18 cellular contexts compared by ENCODE assay signal in genomic region chr12:50050119-50050385, GRCh38. TPM values are rescaled to one million over a fixed set of nuclear protein-coding genes. Genes with fewer than 3 reads are reported as not detected.
DNase-seq lines count a peak whose midpoint lies in the region; ATAC-seq, FAIRE-seq and TF ChIP-seq lines count a peak whose summit lies in the region.
"Had no signal": no experiment of that assay in that cellular context is flagged by ENCODE, and none has a peak within 500 bp of the region (broad histone marks: within the 10 kb centered on the region; RNA-seq: fewer than 3 reads in every experiment).

No MANE protein-coding gene starts in this region.

- no peaks in the 10 kb centered on the region for H3K36me3 ChIP-seq in heart left ventricle
- no peaks in the 10 kb centered on the region for H3K36me3 ChIP-seq in right atrium auricular region
- no peaks in the 10 kb centered on the region for H3K36me3 ChIP-seq in H1 (ENCODE audit: control insufficient read depth in 2 of 4, insufficient read depth in 4 of 4, low read length in 3 of 4)
- no peaks in the 10 kb centered on the region for H3K36me3 ChIP-seq in mesendoderm (ENCODE audit: control insufficient read depth, insufficient read depth, low read length)
- H3K36me3 ChIP-seq: SJSA1 had no signal

- H3K56ac ChIP-seq in H1 (replicated peaks; ENCODE audit: insufficient read length, low read depth, low read length) (no peak overlapping the region), mesendoderm (ENCODE audit: low read length) (peak overlapping the region; percentile 87)

- WGBS in heart left ventricle, 4 donors = 75 to 85% (median 80%) methylated on average over 3 of the region's 3 CpGs
- WGBS in H1 (ENCODE audit: extremely low coverage in 1 of 2, insufficient coverage in 1 of 2, insufficient read length in 1 of 2, insufficient replicate concordance in 2 of 2, low coverage in 1 of 2, low lambda C conversion rate in 2 of 2, missing lambda C conversion rate in 1 of 2), 2 experiments = 87% methylated on average over 3 of the region's 3 CpGs; no CpG with 5 or more reads in 1 of the 2 experiments
- no CpG with 5 or more reads among the region's 3 CpGs for WGBS in mesendoderm (ENCODE audit: extremely low coverage, insufficient coverage, low lambda C conversion rate)

- H3K27ac ChIP-seq in heart left ventricle = no peak overlapping the region
- H3K27ac ChIP-seq in right atrium auricular region = peak overlapping the region in 1 of 2 donors; percentile 17
- H3K27ac ChIP-seq in H1 (ENCODE audit: low read depth, low read length) = no peak overlapping the region
- H3K27ac ChIP-seq in mesendoderm (ENCODE audit: low read depth, low read length) = no peak overlapping the region
- H3K27ac ChIP-seq: A549, SJSA1 had no signal

- peaks cover 52% of the 10 kb centered on the region for H3K27me3 Mint-ChIP-seq in type B pancreatic cell

- no peaks in the 10 kb centered on the region for H4K20me1 ChIP-seq in H1 (replicated peaks in 1 of 2; ENCODE audit: control insufficient read depth in 1 of 2, insufficient read depth in 2 of 2, low read length in 2 of 2)

- POLR2A ChIA-PET in H1 (lab: Charles Lee; ENCODE audit: partially characterized antibody) = interaction anchor here (0.6 to 1.5 kb wide), 5 partner anchors 10 to 272 kb away, joined by 3 to 5 read pairs (median 3); partner anchors contain the start of genes RACGAP1 and SMARCD1

- CTCF ChIA-PET in H1 (lab: Charles Lee; ENCODE audit: partially characterized antibody) = interaction anchor here (0.6 to 10.7 kb wide), 11 partner anchors 12 to 877 kb away, joined by 3 to 257 read pairs (median 3); no protein-coding TSS in a partner anchor

- no peaks in the 10 kb centered on the region for H3K79me2 ChIP-seq in H1 (ENCODE audit: control insufficient read depth in 1 of 2, insufficient read depth in 2 of 2, low read length in 2 of 2)
- no peaks in the 10 kb centered on the region for H3K79me2 ChIP-seq in mesendoderm (ENCODE audit: control insufficient read depth, insufficient read depth, low read length)

- DNase-seq in heart left ventricle = no peak
- DNase-seq in right atrium auricular region (ENCODE audit: low spot score) = no peak
- DNase-seq in H1 (ENCODE audit: low read depth in 1 of 2, low spot score in 2 of 2) = no peak
- no peak for DNase-seq in mesendoderm
- no peak for DNase-seq in type B pancreatic cell (ENCODE audit: extremely low spot score, unreplicated experiment)
- no peak for DNase-seq in amniotic stem cell (lab: John Stamatoyannopoulos, UW)
- DNase-seq in effector CD4-positive, alpha-beta T cell = no peak
- DNase-seq: activated CD4-positive, alpha-beta memory T cell treated with anti-CD3 and anti-CD28 coated beads for 36 hours; NCI-H1048; NK-92 treated with Interleukin-12 subunit alpha and Interleukin-12 subunit beta, amount 100 ng/mL, for 24 hours; stimulated activated CD4-positive, alpha-beta T cell treated with anti-CD3 and anti-CD28 coated beads, Interleukin-4, amount 100 ng/mL, for 1 hour had no signal

- H2BK20ac ChIP-seq in H1 (ENCODE audit: low read length) = no peak overlapping the region

- no peak for TF ChIP-seq POLR2A in heart left ventricle (IDR thresholded peaks at IDR 0.05)
- TF ChIP-seq POLR2A in H1 (IDR thresholded peaks at IDR 0.05; ENCODE audit: control extremely low read depth in 1 of 2, low read depth in 2 of 2, low read length in 2 of 2) = no peak

- TF ChIP-seq EP300 in H1 (IDR thresholded peaks at IDR 0.05; ENCODE audit: borderline replicate concordance in 1 of 2, low read depth in 2 of 2, low read length in 2 of 2) = no peak

- H3K23ac ChIP-seq in H1 (ENCODE audit: insufficient read length) (no peak overlapping the region), mesendoderm (ENCODE audit: low read length) (peak overlapping the region; percentile 9)

- peak overlapping the region; percentile 75; the same call in 1 of the 2 replicates for H2BK12ac ChIP-seq in H1 (ENCODE audit: low read depth, low read length)

- no peak overlapping the region for H3K9ac ChIP-seq in H1 (replicated peaks in 1 of 4; ENCODE audit: extremely low read depth in 1 of 4, low read depth in 3 of 4, low read length in 3 of 4)
- H3K9ac ChIP-seq in mesendoderm (ENCODE audit: low read length) = peak overlapping the region; percentile 63

- H3K4me2 ChIP-seq in H1 (ENCODE audit: insufficient read depth in 1 of 2, low read depth in 2 of 2, low read length in 2 of 2) (peak overlapping the region; percentile 62 to 85), mesendoderm (ENCODE audit: low read length) (no peak overlapping the region)
- H3K4me2 ChIP-seq: A549 had no signal

- TF ChIP-seq CTCF in heart left ventricle (IDR thresholded peaks at IDR 0.05) = no peak
- TF ChIP-seq CTCF in right atrium auricular region (IDR thresholded peaks at IDR 0.05) = no peak
- TF ChIP-seq CTCF in H1 (IDR thresholded peaks at IDR 0.05; ENCODE audit: control extremely low read depth in 1 of 3, insufficient read depth in 1 of 3, low read depth in 1 of 3, low read length in 3 of 3) = no peak
- no peak for TF ChIP-seq CTCF in type B pancreatic cell (conservative IDR thresholded peaks at IDR 0.05)

- peak overlapping the region in 7 of 12 donors; percentile 29 to 47 (median 40) for H3K4me3 ChIP-seq in heart left ventricle
- H3K4me3 ChIP-seq in right atrium auricular region = peak overlapping the region in 1 of 2 donors; percentile 45
- peak overlapping the region in 3 of 4 experiments; percentile 14 to 55 (median 26); a peak in 4 of 8 replicates for H3K4me3 ChIP-seq in H1 (ENCODE audit: extremely low read depth in 1 of 4, insufficient read depth in 2 of 4, low read depth in 3 of 4, low read length in 4 of 4)
- no peak overlapping the region for H3K4me3 ChIP-seq in mesendoderm (ENCODE audit: low read length)
- H3K4me3 ChIP-seq: A549, SJSA1 had no signal

- no peak for FAIRE-seq in H1 (lab: Jason Lieb, UNC)
- FAIRE-seq: A549, G401.6, urothelium cell line had no signal

- no peaks in the 10 kb centered on the region for H3K36me3 Mint-ChIP-seq in type B pancreatic cell
- H3K36me3 Mint-ChIP-seq: activated CD4-positive, alpha-beta memory T cell treated with anti-CD3 and anti-CD28 coated beads for 36 hours had no signal

- peaks cover 0 to 6% (median 0%) of the 10 kb centered on the region in 9 donors for H3K27me3 ChIP-seq in heart left ventricle
- H3K27me3 ChIP-seq in right atrium auricular region = no peaks in the 10 kb centered on the region
- peaks cover 21 to 54% (median 43%) of the 10 kb centered on the region in 4 experiments for H3K27me3 ChIP-seq in H1 (replicated peaks in 1 of 4; ENCODE audit: control insufficient read depth in 3 of 4, extremely low read depth in 1 of 4, insufficient read depth in 3 of 4, low read length in 3 of 4)
- no peaks in the 10 kb centered on the region for H3K27me3 ChIP-seq in mesendoderm (ENCODE audit: insufficient read depth, low read length, poor library complexity)

- no peaks in the 10 kb centered on the region for H3K9me3 Mint-ChIP-seq in type B pancreatic cell
- H3K9me3 Mint-ChIP-seq: activated CD4-positive, alpha-beta memory T cell treated with anti-CD3 and anti-CD28 coated beads for 36 hours; activated T-helper 17 cell treated with anti-CD3 and anti-CD28 coated beads, Interleukin-2, amount 50 U/mL, for 72 hours had no signal

- no peak overlapping the region for H3K27ac Mint-ChIP-seq in type B pancreatic cell
- H3K27ac Mint-ChIP-seq: activated CD4-positive, alpha-beta memory T cell treated with anti-CD3 and anti-CD28 coated beads for 36 hours; activated T-helper 17 cell treated with anti-CD3 and anti-CD28 coated beads, Interleukin-2, amount 50 U/mL, for 72 hours had no signal

- H2AFZ ChIP-seq in H1 (ENCODE audit: low read length) = peak overlapping the region; percentile 9; the same call in 1 of the 2 replicates

- H2AK5ac ChIP-seq in H1 (ENCODE audit: low read depth, low read length) = no peak overlapping the region
- peak overlapping the region; percentile 43 for H2AK5ac ChIP-seq in mesendoderm (ENCODE audit: low read length)

- 0 out of 2 replicates have a peak overlapping the region, but pooled peaks have one; percentile 44 for H2BK5ac ChIP-seq in H1 (ENCODE audit: low read depth, low read length)
- no peak overlapping the region for H2BK5ac ChIP-seq in mesendoderm (ENCODE audit: low read length)

- no peaks in the 10 kb centered on the region for H3K9me3 ChIP-seq in heart left ventricle
- H3K9me3 ChIP-seq in right atrium auricular region = no peaks in the 10 kb centered on the region
- no peaks in the 10 kb centered on the region for H3K9me3 ChIP-seq in H1 (ENCODE audit: insufficient read depth in 2 of 2, low read depth in 1 of 2, low read length in 1 of 2)
- H3K9me3 ChIP-seq: A549, SJSA1 had no signal

- H3K4ac ChIP-seq in H1 (replicated peaks; ENCODE audit: insufficient read length, low read depth, low read length) = no peak overlapping the region
- H3K4ac ChIP-seq in mesendoderm (ENCODE audit: low read depth, low read length) = no peak overlapping the region

- H2BK15ac ChIP-seq in H1 (ENCODE audit: low read length) (no peak overlapping the region), mesendoderm (replicated peaks; ENCODE audit: low read depth) (no peak overlapping the region)

- peak overlapping the region; percentile 80 for H3K4me3 Mint-ChIP-seq in type B pancreatic cell
- H3K4me3 Mint-ChIP-seq: activated CD4-positive, alpha-beta memory T cell treated with anti-CD3 and anti-CD28 coated beads for 36 hours; activated T-helper 17 cell treated with anti-CD3 and anti-CD28 coated beads, Interleukin-2, amount 50 U/mL, for 72 hours had no signal

- ATAC-seq in heart left ventricle = peak in 1 of 4 donors; percentile 22
- no peak for ATAC-seq in GM18502 (IDR thresholded peaks at IDR 0.05; ENCODE audit: poor library complexity, unreplicated experiment)
- ATAC-seq: A549; activated T-helper 17 cell treated with anti-CD3 and anti-CD28 coated beads, Interleukin-2, amount 50 U/mL, for 72 hours had no signal

- intact Hi-C loops in heart left ventricle (cut with DNase I) = loop anchor here in 5 of 10 donors (5.0 to 10.0 kb wide), 4 partner anchors 83 to 275 kb away; no protein-coding TSS in a partner anchor

- peaks cover 0 to 16% (median 4%) of the 10 kb centered on the region in 12 donors for H3K4me1 ChIP-seq in heart left ventricle
- peaks cover 0 to 16% of the 10 kb centered on the region in 2 donors for H3K4me1 ChIP-seq in right atrium auricular region
- peaks cover 4 to 8% (median 6%) of the 10 kb centered on the region in 4 experiments; a peak in 6 of 7 replicates for H3K4me1 ChIP-seq in H1 (replicated peaks in 1 of 4; ENCODE audit: control insufficient read depth in 3 of 4, insufficient read depth in 4 of 4, low read length in 3 of 4)
- peaks cover 12% of the 10 kb centered on the region for H3K4me1 ChIP-seq in mesendoderm (ENCODE audit: control insufficient read depth, low read depth, low read length)
- H3K4me1 ChIP-seq: A549, SJSA1 had no signal

- H3K79me1 ChIP-seq in H1 (ENCODE audit: low read depth, low read length) = no peaks in the 10 kb centered on the region
- H3K79me1 ChIP-seq in mesendoderm (ENCODE audit: low read length) = no peaks in the 10 kb centered on the region

- H3K23me2 ChIP-seq in H1 (ENCODE audit: low read depth, low read length) = peaks cover 8% of the 10 kb centered on the region; the same call in 1 of the 2 replicates

- H4K91ac ChIP-seq in H1 (replicated peaks; ENCODE audit: insufficient read length, low read length) = no peak overlapping the region

- peaks cover 9% of the 10 kb centered on the region for H3K4me1 Mint-ChIP-seq in type B pancreatic cell (ENCODE audit: unreplicated experiment)
- H3K4me1 Mint-ChIP-seq: activated T-helper 17 cell treated with anti-CD3 and anti-CD28 coated beads, Interleukin-2, amount 50 U/mL, for 72 hours had no signal

- no peak overlapping the region for H3K14ac ChIP-seq in H1 (ENCODE audit: insufficient read length)

- H2BK120ac ChIP-seq in H1 (replicated peaks; ENCODE audit: low read depth, low read length) (no peak overlapping the region), mesendoderm (ENCODE audit: low read depth, low read length) (no peak overlapping the region)

- no peak overlapping the region for H3K18ac ChIP-seq in H1 (ENCODE audit: extremely low read depth, low read length)
- no peak overlapping the region for H3K18ac ChIP-seq in mesendoderm (ENCODE audit: low read length)

- H4K5ac ChIP-seq in H1 (ENCODE audit: insufficient read length, low read depth, low read length) = no peak overlapping the region
- H4K5ac ChIP-seq in mesendoderm (ENCODE audit: low read length) = no peak overlapping the region

- peak overlapping the region; percentile 45 for H4K8ac ChIP-seq in H1 (ENCODE audit: extremely low read depth, insufficient read depth, low read length)
- H4K8ac ChIP-seq in mesendoderm (ENCODE audit: low read depth, low read length) = no peak overlapping the region

- no peak for TF ChIP-seq RAD21 in H1 (IDR thresholded peaks at IDR 0.05 in 1 of 2, conservative IDR thresholded peaks at IDR 0.05 in 1 of 2; ENCODE audit: low read depth in 2 of 2, low read length in 2 of 2)

RNA-seq across cellular contexts. Expression of gene ASIC1, which starts 7.3 kb away (rescaled TPM):
- total RNA-seq in heart left ventricle (1 to 10 TPM in 4 of 9 donors, under 1 TPM in 5; 0.31 to 1.8 (median 0.87) TPM), right atrium auricular region (1 to 10 TPM in 1 of 2 donors, under 1 TPM in 1; 0.24 to 1.4 TPM), type B pancreatic cell (ENCODE audit: low replicate concordance) (5.5 and 18.1 TPM in 2 replicates)
- polyA plus RNA-seq in heart left ventricle (under 1 TPM; 0.38 to 0.71 TPM), H1 (2011; rRNA removed) (3.3 and 4.4 TPM in 2 replicates)
- 1.9 and 2.4 TPM in 2 replicates for total RNA-seq in H1 (2021; fragmentation: NEBNext Ultra II Directional; extraction: Animal tissue kit (Norgen Biotek cat#: 25700))
- 3.1 TPM for polyA plus RNA-seq in H1 (2011; cell fraction: cytosol; rRNA removed)
- 7.1 TPM for polyA plus RNA-seq in H1 (2011; cell fraction: nucleus; rRNA removed)
- polyA plus RNA-seq in H1 (2012, experiment 1 of 2) = 3.3 to 4.8 TPM (median 4.1 TPM) in 4 replicates
- polyA plus RNA-seq in H1 (2012, experiment 2 of 2) = 2.2 TPM
- 2.1 TPM for polyA plus RNA-seq in H1 (2013, experiment 1 of 2)
- 2.3 TPM for polyA plus RNA-seq in H1 (2013, experiment 2 of 2)
- polyA minus RNA-seq in H1 (2011; rRNA and poly(A)+ RNA removed) = 2.6 and 2.9 TPM in 2 replicates
- 1.0 TPM for polyA minus RNA-seq in H1 (2011; cell fraction: cytosol; rRNA and poly(A)+ RNA removed)
- 4.3 TPM for polyA minus RNA-seq in H1 (2011; cell fraction: nucleus; rRNA and poly(A)+ RNA removed)
- polyA plus RNA-seq in mesendoderm (2013, experiment 1 of 2) = 0.59 TPM
- polyA plus RNA-seq in mesendoderm (2013, experiment 2 of 2) = 0.73 TPM

RNA-seq across cellular contexts. Expression of gene RACGAP1, which starts 24.8 kb away (rescaled TPM):
- total RNA-seq in heart left ventricle (10 to 100 TPM in 1 of 9 donors, 1 to 10 TPM in 8; 1.9 to 17.8 (median 5.2) TPM), right atrium auricular region (1 to 10 TPM; 2.6 to 3.3 TPM), type B pancreatic cell (ENCODE audit: low replicate concordance) (32.4 and 70.6 TPM in 2 replicates)
- polyA plus RNA-seq in heart left ventricle (1 to 10 TPM in 1 of 2 donors, under 1 TPM in 1; 0.91 to 5.8 TPM), H1 (2011; rRNA removed) (17.4 and 18.0 TPM in 2 replicates)
- total RNA-seq in H1 (2021; fragmentation: NEBNext Ultra II Directional; extraction: Animal tissue kit (Norgen Biotek cat#: 25700)) = 63.5 and 66.3 TPM in 2 replicates
- 32.0 TPM for polyA plus RNA-seq in H1 (2011; cell fraction: cytosol; rRNA removed)
- 19.7 TPM for polyA plus RNA-seq in H1 (2011; cell fraction: nucleus; rRNA removed)
- polyA plus RNA-seq in H1 (2012, experiment 1 of 2) = 35.6 to 54.1 TPM (median 40.0 TPM) in 4 replicates
- 5.7 TPM for polyA plus RNA-seq in H1 (2012, experiment 2 of 2)
- polyA plus RNA-seq in H1 (2013, experiment 1 of 2) = 23.4 TPM
- polyA plus RNA-seq in H1 (2013, experiment 2 of 2) = 24.2 TPM
- 55.5 and 61.2 TPM in 2 replicates for polyA minus RNA-seq in H1 (2011; rRNA and poly(A)+ RNA removed)
- polyA minus RNA-seq in H1 (2011; cell fraction: cytosol; rRNA and poly(A)+ RNA removed) = 37.5 TPM
- polyA minus RNA-seq in H1 (2011; cell fraction: nucleus; rRNA and poly(A)+ RNA removed) = 26.3 TPM
- polyA plus RNA-seq in mesendoderm (2013, experiment 1 of 2) = 43.4 TPM
- 45.3 TPM for polyA plus RNA-seq in mesendoderm (2013, experiment 2 of 2)

RNA-seq across cellular contexts. Expression of gene SMARCD1, which starts 35.1 kb away (rescaled TPM):
- total RNA-seq in heart left ventricle (10 to 100 TPM; 13.6 to 35.7 (median 22.0) TPM), right atrium auricular region (10 to 100 TPM; 29.6 to 35.5 TPM), type B pancreatic cell (ENCODE audit: low replicate concordance) (55.0 and 100 TPM in 2 replicates)
- polyA plus RNA-seq in heart left ventricle (10 to 100 TPM in 1 of 2 donors, 1 to 10 TPM in 1; 8.5 to 19.3 TPM), H1 (2011; rRNA removed) (130 and 134 TPM in 2 replicates)
- 128 and 140 TPM in 2 replicates for total RNA-seq in H1 (2021; fragmentation: NEBNext Ultra II Directional; extraction: Animal tissue kit (Norgen Biotek cat#: 25700))
- polyA plus RNA-seq in H1 (2011; cell fraction: cytosol; rRNA removed) = 108 TPM
- 163 TPM for polyA plus RNA-seq in H1 (2011; cell fraction: nucleus; rRNA removed)
- 129 to 179 TPM (median 144 TPM) in 4 replicates for polyA plus RNA-seq in H1 (2012, experiment 1 of 2)
- polyA plus RNA-seq in H1 (2012, experiment 2 of 2) = 124 TPM
- 78.3 TPM for polyA plus RNA-seq in H1 (2013, experiment 1 of 2)
- polyA plus RNA-seq in H1 (2013, experiment 2 of 2) = 77.3 TPM
- polyA minus RNA-seq in H1 (2011; rRNA and poly(A)+ RNA removed) = 188 TPM in 2 replicates
- 160 TPM for polyA minus RNA-seq in H1 (2011; cell fraction: cytosol; rRNA and poly(A)+ RNA removed)
- 105 TPM for polyA minus RNA-seq in H1 (2011; cell fraction: nucleus; rRNA and poly(A)+ RNA removed)
- 94.9 TPM for polyA plus RNA-seq in mesendoderm (2013, experiment 1 of 2)
- 97.5 TPM for polyA plus RNA-seq in mesendoderm (2013, experiment 2 of 2)

RNA-seq across cellular contexts. Expression of gene GPD1, which starts 53.8 kb away (rescaled TPM):
- total RNA-seq in heart left ventricle (10 to 100 TPM in 4 of 9 donors, 1 to 10 TPM in 5; 7.4 to 75.8 (median 9.7) TPM), right atrium auricular region (10 to 100 TPM in 1 of 2 donors, 1 to 10 TPM in 1; 8.8 to 38.7 TPM), type B pancreatic cell (ENCODE audit: low replicate concordance) (9.0 and 12.5 TPM in 2 replicates)
- polyA plus RNA-seq in heart left ventricle (10 to 100 TPM in 1 of 2 donors, 1 to 10 TPM in 1; 10.0 to 18.1 TPM), H1 (2011; rRNA removed) (0.45 and 0.53 TPM in 2 replicates)
- 0.74 and 1.2 TPM in 2 replicates for total RNA-seq in H1 (2021; fragmentation: NEBNext Ultra II Directional; extraction: Animal tissue kit (Norgen Biotek cat#: 25700))
- polyA plus RNA-seq in H1 (2011; cell fraction: cytosol; rRNA removed) = 0.88 TPM
- 1.1 TPM for polyA plus RNA-seq in H1 (2011; cell fraction: nucleus; rRNA removed)
- 0.65 to 1.2 TPM (median 0.89 TPM) in 4 replicates for polyA plus RNA-seq in H1 (2012, experiment 1 of 2)
- polyA plus RNA-seq in H1 (2012, experiment 2 of 2) = 0.84 TPM
- polyA plus RNA-seq in H1 (2013, experiment 1 of 2) = 0.14 TPM
- 0.15 TPM for polyA plus RNA-seq in H1 (2013, experiment 2 of 2)
- polyA minus RNA-seq in H1 (2011; rRNA and poly(A)+ RNA removed) = 0.71 and 3.5 TPM in 2 replicates
- not detected for polyA minus RNA-seq in H1 (2011; cell fraction: cytosol; rRNA and poly(A)+ RNA removed)
- 1.00 TPM for polyA minus RNA-seq in H1 (2011; cell fraction: nucleus; rRNA and poly(A)+ RNA removed)
- 0.27 TPM for polyA plus RNA-seq in mesendoderm (2013, experiment 1 of 2)
- polyA plus RNA-seq in mesendoderm (2013, experiment 2 of 2) = 0.24 TPM
- total RNA-seq: pulmonary artery endothelial cell, SJSA1 had no signal
